8 cellular contexts compared by ENCODE assay signal in the genomic region with DNA sequence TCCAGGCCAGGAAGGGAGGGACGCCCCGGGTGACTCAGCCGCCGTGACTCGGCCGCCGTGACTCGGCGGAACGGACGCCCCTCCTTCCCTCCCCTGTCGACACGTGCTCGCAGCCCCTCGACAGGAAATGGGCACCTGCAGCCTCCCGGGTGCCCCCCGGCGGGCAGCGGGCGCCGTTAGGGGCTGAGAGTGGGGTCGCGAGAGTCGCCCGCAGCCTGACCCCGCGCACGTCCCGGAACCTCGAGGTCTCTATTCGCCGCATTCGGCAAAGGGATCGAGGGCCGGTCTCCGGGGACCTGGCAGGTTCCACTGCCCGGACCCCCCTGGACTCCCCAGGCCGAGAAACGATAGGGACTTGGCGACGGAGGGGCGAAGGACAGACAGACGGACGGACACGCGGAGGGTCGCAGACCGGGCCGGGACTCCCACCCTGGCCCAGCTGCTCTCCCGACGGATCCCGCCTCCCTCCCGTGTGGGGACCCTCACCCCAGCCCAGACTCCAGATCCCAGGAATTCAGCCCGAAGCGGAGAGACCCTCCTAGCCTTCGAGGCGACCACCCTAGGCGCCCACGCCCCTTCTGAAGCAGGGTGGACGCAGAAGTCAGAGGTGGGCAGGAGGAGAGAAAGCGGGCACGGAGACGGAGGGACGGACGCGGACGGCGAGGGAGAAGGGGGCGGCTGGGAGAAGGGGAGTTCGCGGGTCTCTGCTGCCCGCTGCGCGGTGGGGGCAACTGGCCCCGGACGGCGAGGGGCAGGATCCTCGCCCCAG. TPM values are rescaled to one million over a fixed set of nuclear protein-coding genes. Genes with fewer than 3 reads are reported as not detected.
A peak's percentile ranks its signal among the peaks of the same experiment; 100 is the strongest.
DNase-seq lines count a peak whose midpoint lies in the region; ATAC-seq and TF ChIP-seq lines count a peak whose summit lies in the region.

No MANE protein-coding gene starts in this region.

- DNase-seq in CD8-positive, alpha-beta T cell = peak in 5 of 7 experiments; percentile 38 to 64 (median 56)
- DNase-seq in Kasumi-1 (lab: John Stamatoyannopoulos, UW) (peak; percentile 8 to 12), SHP77 (lab: John Stamatoyannopoulos, UW) (no peak)
- DNase-seq in activated CD4-positive, alpha-beta T cell treated with anti-CD3 and anti-CD28 coated beads, Interleukin-2, amount 50 U/mL, for 48 hours = peak; percentile 80 to 86

- peak overlapping the region; percentile 63 for H3K4me3 Mint-ChIP-seq in CD8-positive, alpha-beta T cell
- H3K4me3 Mint-ChIP-seq in stimulated activated naive CD8-positive, alpha-beta T cell treated with anti-CD3 and anti-CD28 coated beads, Interleukin-15, Interleukin-2, amounts not matched to agents 100 ng/mL and 50 ng/mL, for 24 hours = peak overlapping the region; percentile 82

- H3K27me3 Mint-ChIP-seq in CD8-positive, alpha-beta T cell (ENCODE audit: low read depth) = no peaks in the 10 kb centered on the region
- no peaks in the 10 kb centered on the region for H3K27me3 Mint-ChIP-seq in stimulated activated naive CD8-positive, alpha-beta T cell treated with anti-CD3 and anti-CD28 coated beads, Interleukin-15, Interleukin-2, amounts not matched to agents 100 ng/mL and 50 ng/mL, for 24 hours

- ATAC-seq in CD8-positive, alpha-beta T cell = no peak
- ATAC-seq in GM21529 (IDR thresholded peaks at IDR 0.05; ENCODE audit: unreplicated experiment) = no peak

- TF ChIP-seq CTCF in CD8-positive, alpha-beta T cell (IDR thresholded peaks at IDR 0.05) = no peak

- H3K9ac ChIP-seq in endocrine pancreas (ENCODE audit: control insufficient read depth, insufficient read depth, low read length) (peak overlapping the region; percentile 84), muscle layer of colon (ENCODE audit: low read length) (no peak overlapping the region)

- POLR2A ChIA-PET in CD8-positive, alpha-beta T cell (lab: Charles Lee) = interaction anchor here (1.2 to 4.4 kb wide), 4 partner anchors 10 to 40 kb away, joined by 4 to 48 read pairs (median 8); a partner anchor contains a TSS

- CTCF ChIA-PET in CD8-positive, alpha-beta T cell (lab: Charles Lee) = interaction anchor here (0.9 to 9.6 kb wide), 6 partner anchors 9 to 123 kb away, joined by 3 to 71 read pairs (median 3); a partner anchor contains a TSS

- H3K4me3 ChIP-seq in CD8-positive, alpha-beta T cell (ENCODE audit: low read depth, low read length) = peak overlapping the region; percentile 49
- no peak overlapping the region for H3K4me3 ChIP-seq in endocrine pancreas (ENCODE audit: control insufficient read depth, insufficient read depth, low read length)
- H3K4me3 ChIP-seq in muscle layer of colon (ENCODE audit: low read depth in 1 of 2, low read length in 2 of 2) = peak overlapping the region; percentile 42 to 49

- peaks cover 20% of the 10 kb centered on the region for H3K4me1 ChIP-seq in CD8-positive, alpha-beta T cell (ENCODE audit: insufficient read depth, low read length)
- H3K4me1 ChIP-seq in endocrine pancreas (ENCODE audit: control insufficient read depth, insufficient read depth, low read length) (no peaks in the 10 kb centered on the region), muscle layer of colon (ENCODE audit: insufficient read depth, low read length) (peaks cover 4% of the 10 kb centered on the region)

- H3K9me3 ChIP-seq in CD8-positive, alpha-beta T cell (ENCODE audit: low read length) = no peaks in the 10 kb centered on the region
- no peaks in the 10 kb centered on the region for H3K9me3 ChIP-seq in endocrine pancreas (ENCODE audit: control insufficient read depth, low read length)
- H3K9me3 ChIP-seq in muscle layer of colon (ENCODE audit: low read length) = no peaks in the 10 kb centered on the region

- H3K4me1 Mint-ChIP-seq in CD8-positive, alpha-beta T cell (ENCODE audit: low read depth) = peaks cover 8% of the 10 kb centered on the region
- peaks cover 49% of the 10 kb centered on the region for H3K4me1 Mint-ChIP-seq in stimulated activated naive CD8-positive, alpha-beta T cell treated with anti-CD3 and anti-CD28 coated beads, Interleukin-15, Interleukin-2, amounts not matched to agents 100 ng/mL and 50 ng/mL, for 24 hours (ENCODE audit: low read depth)

- intact Hi-C loops in CD8-positive, alpha-beta T cell (cut with DNase I, micrococcal nuclease) = loop anchor here (1.0 to 2.0 kb wide), 4 partner anchors 9 to 62 kb away; a partner anchor contains a TSS

- no peaks in the 10 kb centered on the region for H3K36me3 Mint-ChIP-seq in CD8-positive, alpha-beta T cell
- peaks cover 30% of the 10 kb centered on the region for H3K36me3 Mint-ChIP-seq in stimulated activated naive CD8-positive, alpha-beta T cell treated with anti-CD3 and anti-CD28 coated beads, Interleukin-15, Interleukin-2, amounts not matched to agents 100 ng/mL and 50 ng/mL, for 24 hours (ENCODE audit: low read depth)

- H3K9me3 Mint-ChIP-seq in CD8-positive, alpha-beta T cell = no peaks in the 10 kb centered on the region
- no peaks in the 10 kb centered on the region for H3K9me3 Mint-ChIP-seq in stimulated activated naive CD8-positive, alpha-beta T cell treated with anti-CD3 and anti-CD28 coated beads, Interleukin-15, Interleukin-2, amounts not matched to agents 100 ng/mL and 50 ng/mL, for 24 hours

- H3K27ac Mint-ChIP-seq in CD8-positive, alpha-beta T cell = no peak overlapping the region
- H3K27ac Mint-ChIP-seq in stimulated activated naive CD8-positive, alpha-beta T cell treated with anti-CD3 and anti-CD28 coated beads, Interleukin-15, Interleukin-2, amounts not matched to agents 100 ng/mL and 50 ng/mL, for 24 hours = peak overlapping the region; percentile 86

- no peak overlapping the region for H3K27ac ChIP-seq in CD8-positive, alpha-beta T cell (ENCODE audit: low read depth, low read length)
- H3K27ac ChIP-seq in muscle layer of colon (ENCODE audit: low read depth, low read length) = peak overlapping the region; percentile 52

- no peaks in the 10 kb centered on the region for H3K36me3 ChIP-seq in CD8-positive, alpha-beta T cell (ENCODE audit: insufficient read depth, low read length)
- H3K36me3 ChIP-seq in endocrine pancreas (ENCODE audit: control insufficient read depth, insufficient read depth, low read length) (no peaks in the 10 kb centered on the region), muscle layer of colon (ENCODE audit: insufficient read depth, low read length) (no peaks in the 10 kb centered on the region)

- no peaks in the 10 kb centered on the region for H3K27me3 ChIP-seq in CD8-positive, alpha-beta T cell (ENCODE audit: insufficient read depth, low read length)
- H3K27me3 ChIP-seq in endocrine pancreas (ENCODE audit: control insufficient read depth, insufficient read depth, low read length) = peaks cover 3% of the 10 kb centered on the region
- H3K27me3 ChIP-seq in muscle layer of colon (ENCODE audit: control insufficient read depth in 1 of 2, insufficient read depth in 2 of 2, low read length in 2 of 2) = peaks cover 7 to 8% of the 10 kb centered on the region in 2 donors

RNA-seq across cellular contexts. Expression of a gene that starts 0.6 kb away (rescaled TPM):
- total RNA-seq in CD8-positive, alpha-beta T cell = 1 to 10 TPM; 2.0 to 4.0 TPM

RNA-seq across cellular contexts. Expression of a gene that starts 9.1 kb away (rescaled TPM):
- total RNA-seq in CD8-positive, alpha-beta T cell = 10 to 100 TPM; 25.6 to 27.4 TPM

RNA-seq across cellular contexts. Expression of a gene that starts 11.3 kb away (rescaled TPM):
- 10 to 100 TPM; 16.5 to 19.3 TPM for total RNA-seq in CD8-positive, alpha-beta T cell

RNA-seq across cellular contexts. Expression of a gene that starts 19.3 kb away (rescaled TPM):
- 10 to 100 TPM; 12.3 TPM for total RNA-seq in CD8-positive, alpha-beta T cell

RNA-seq across cellular contexts. Expression of a gene that starts 19.7 kb away (rescaled TPM):
- 10 to 100 TPM; 62.2 to 63.1 TPM for total RNA-seq in CD8-positive, alpha-beta T cell

Comparison
In these comparisons a context has a peak if more than half of its experiments do, and no peak if none do; other contexts are left out.
1. DNase-seq: peak in CD8-positive, alpha-beta T cell (5 of 7), Kasumi-1 (2 of 2) and activated CD4-positive, alpha-beta T cell treated with anti-CD3 and anti-CD28 coated beads, Interleukin-2, amount 50 U/mL, for 48 hours (2 of 2); none in SHP77 (0 of 2).